In the genomic region with DNA sequence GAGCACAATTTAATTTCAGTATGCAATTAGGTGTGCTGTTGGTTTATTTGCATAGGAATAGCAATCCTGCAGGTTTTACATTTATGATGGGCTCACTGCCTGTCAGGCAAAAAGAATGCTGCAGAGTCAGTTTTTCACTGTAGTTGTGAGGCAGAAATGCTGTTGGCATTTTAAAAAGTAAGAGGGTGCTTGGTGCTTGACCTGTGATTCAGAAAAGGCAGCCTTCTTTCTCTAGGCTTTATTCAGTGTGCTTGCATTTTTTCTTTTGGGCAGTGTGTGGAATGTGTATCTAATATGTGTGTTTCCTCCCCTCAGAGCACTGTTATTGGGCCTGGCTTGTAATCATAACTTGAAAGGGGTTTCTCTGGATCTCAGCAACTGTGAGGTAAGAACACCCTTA, we compare ENCODE assay signal across 15 cellular contexts.
DNase-seq lines count a peak whose midpoint lies in the region; ATAC-seq and TF ChIP-seq lines count a peak whose summit lies in the region.
"Had no signal": no experiment of that assay in that cellular context is flagged by ENCODE, and none has a peak within 500 bp of the region (broad histone marks: within the 10 kb centered on the region; RNA-seq: fewer than 3 reads in every experiment).

No MANE protein-coding gene starts in this region.

- H3K9me3 Mint-ChIP-seq in activated CD4-positive, alpha-beta T cell treated with anti-CD3 and anti-CD28 coated beads, Interleukin-2, amount 10 ng/mL, durations not matched to agents 7 days and 5 days: no peaks in the 10 kb centered on the region
- H3K9me3 Mint-ChIP-seq in activated T-cell treated with anti-CD3 and anti-CD28 coated beads, Interleukin-2, amount 50 U/mL, for 72 hours: no peaks in the 10 kb centered on the region
- H3K9me3 Mint-ChIP-seq: activated naive CD4-positive, alpha-beta T cell treated with anti-CD3 and anti-CD28 coated beads, Interleukin-2, amount 50 U/mL, for 72 hours had no signal

- H3K36me3 Mint-ChIP-seq in activated CD4-positive, alpha-beta T cell treated with anti-CD3 and anti-CD28 coated beads, Interleukin-2, amount 10 ng/mL, durations not matched to agents 7 days and 5 days (ENCODE audit: low read depth): no peaks in the 10 kb centered on the region
- no peaks in the 10 kb centered on the region for H3K36me3 Mint-ChIP-seq in activated T-cell treated with anti-CD3 and anti-CD28 coated beads, Interleukin-2, amount 50 U/mL, for 72 hours (ENCODE audit: insufficient read depth in 2 of 2)
- H3K36me3 Mint-ChIP-seq: activated naive CD4-positive, alpha-beta T cell treated with anti-CD3 and anti-CD28 coated beads, Interleukin-2, amount 50 U/mL, for 72 hours had no signal

- in situ Hi-C loops in brain microvascular endothelial cell (cut with HindIII; ENCODE audit: low pct_ligation_motif_present, low sequenced_read_pairs): no loop called here

- H3K9me3 ChIP-seq in mesodermal cell (ENCODE audit: control insufficient read depth, low read length): no peaks in the 10 kb centered on the region
- H3K9me3 ChIP-seq: MG63, neutrophil had no signal

- POLR2A ChIA-PET in activated CD4-positive, alpha-beta T cell treated with anti-CD3 and anti-CD28 coated beads, Interleukin-2, amount 10 ng/mL, durations not matched to agents 7 days and 5 days (lab: Charles Lee): no interaction called here

- H3K27me3 ChIP-seq in brain microvascular endothelial cell (replicated peaks): no peaks in the 10 kb centered on the region
- H3K27me3 ChIP-seq: MG63, neutrophil had no signal

- H3K4me1 Mint-ChIP-seq in activated CD4-positive, alpha-beta T cell treated with anti-CD3 and anti-CD28 coated beads, Interleukin-2, amount 10 ng/mL, durations not matched to agents 7 days and 5 days: no peaks in the 10 kb centered on the region
- H3K4me1 Mint-ChIP-seq in activated T-cell treated with anti-CD3 and anti-CD28 coated beads, Interleukin-2, amount 50 U/mL, for 72 hours (ENCODE audit: low read depth): no peaks in the 10 kb centered on the region

- CTCF ChIA-PET in activated CD4-positive, alpha-beta T cell treated with anti-CD3 and anti-CD28 coated beads, Interleukin-2, amount 10 ng/mL, durations not matched to agents 7 days and 5 days (lab: Charles Lee): no interaction called here

- H3K4me3 Mint-ChIP-seq in activated CD4-positive, alpha-beta T cell treated with anti-CD3 and anti-CD28 coated beads, Interleukin-2, amount 10 ng/mL, durations not matched to agents 7 days and 5 days: no peak overlapping the region
- no peak overlapping the region for H3K4me3 Mint-ChIP-seq in activated T-cell treated with anti-CD3 and anti-CD28 coated beads, Interleukin-2, amount 50 U/mL, for 72 hours

- H3K27ac ChIP-seq in brain microvascular endothelial cell (no peak overlapping the region), mesodermal cell (ENCODE audit: low read depth, low read length, severe bottlenecking) (peak overlapping the region; percentile 30)
- H3K27ac ChIP-seq: neutrophil had no signal

- peaks cover 11% of the 10 kb centered on the region for H3K4me1 ChIP-seq in mesodermal cell (ENCODE audit: control insufficient read depth, insufficient read depth, low read length, poor library complexity, severe bottlenecking)

- DNase-seq in AG10803 (ENCODE audit: low read depth) (peak; percentile 25), LNCaP clone FGC (ENCODE audit: low read depth) (peak; percentile 44), brain microvascular endothelial cell (peak; percentile 12), iPS-NIHi7 (ENCODE audit: extremely low spot score) (no peak)
- no peak for DNase-seq in activated CD4-positive, alpha-beta T cell treated with anti-CD3 and anti-CD28 coated beads, Interleukin-2, amount 10 ng/mL, durations not matched to agents 7 days and 5 days
- DNase-seq in activated T-cell treated with anti-CD3 and anti-CD28 coated beads, Interleukin-2, amount 50 U/mL, for 72 hours: no peak
- DNase-seq: activated CD8-positive, alpha-beta memory T cell treated with anti-CD3 and anti-CD28 coated beads, Interleukin-2, amount 50 U/mL, for 4 hours; hypothalamus; MG63; NCI-H2107; small intestine had no signal

- TF ChIP-seq CTCF in AG10803 (conservative IDR thresholded peaks at IDR 0.05; ENCODE audit: low read length) (no peak), LNCaP clone FGC (IDR thresholded peaks at IDR 0.05; ENCODE audit: control insufficient read depth, extremely low read depth, insufficient read depth) (no peak), brain microvascular endothelial cell (IDR thresholded peaks at IDR 0.05; ENCODE audit: low read depth, low read length, missing control alignments) (no peak)

- no peak overlapping the region for H3K27ac Mint-ChIP-seq in activated CD4-positive, alpha-beta T cell treated with anti-CD3 and anti-CD28 coated beads, Interleukin-2, amount 10 ng/mL, durations not matched to agents 7 days and 5 days
- no peak overlapping the region for H3K27ac Mint-ChIP-seq in activated T-cell treated with anti-CD3 and anti-CD28 coated beads, Interleukin-2, amount 50 U/mL, for 72 hours
- H3K27ac Mint-ChIP-seq: activated naive CD4-positive, alpha-beta T cell treated with anti-CD3 and anti-CD28 coated beads, Interleukin-2, amount 50 U/mL, for 72 hours had no signal

- H3K36me3 ChIP-seq in brain microvascular endothelial cell (replicated peaks) (no peaks in the 10 kb centered on the region), mesodermal cell (ENCODE audit: control insufficient read depth, insufficient read depth, low read length) (no peaks in the 10 kb centered on the region)
- H3K36me3 ChIP-seq: MG63, neutrophil had no signal

- no peak overlapping the region for H3K4me3 ChIP-seq in AG10803 (ENCODE audit: low read length)
- no peak overlapping the region for H3K4me3 ChIP-seq in LNCaP clone FGC (ENCODE audit: low read depth, low read length)
- no peak overlapping the region for H3K4me3 ChIP-seq in brain microvascular endothelial cell (ENCODE audit: low read depth, low read length)
- no peak overlapping the region for H3K4me3 ChIP-seq in mesodermal cell (ENCODE audit: extremely low read depth, insufficient read depth, low read length, poor library complexity, severe bottlenecking)
- H3K4me3 ChIP-seq: MG63 had no signal

- no peak for ATAC-seq in HG02759 (IDR thresholded peaks at IDR 0.05; ENCODE audit: unreplicated experiment)
- no peak for ATAC-seq in activated T-cell treated with anti-CD3 and anti-CD28 coated beads, Interleukin-2, amount 50 U/mL, for 72 hours (replicated peaks in 1 of 2)
- ATAC-seq: activated naive CD4-positive, alpha-beta T cell treated with anti-CD3 and anti-CD28 coated beads, Interleukin-2, amount 50 U/mL, for 72 hours had no signal

- no peaks in the 10 kb centered on the region for H3K27me3 Mint-ChIP-seq in activated CD4-positive, alpha-beta T cell treated with anti-CD3 and anti-CD28 coated beads, Interleukin-2, amount 10 ng/mL, durations not matched to agents 7 days and 5 days
- H3K27me3 Mint-ChIP-seq in activated T-cell treated with anti-CD3 and anti-CD28 coated beads, Interleukin-2, amount 50 U/mL, for 72 hours (ENCODE audit: low read depth): no peaks in the 10 kb centered on the region

Comparison
In these comparisons a context has a peak if more than half of its experiments do, and no peak if none do; other contexts are left out.
1. DNase-seq: peak in AG10803 (single experiment), LNCaP clone FGC (single experiment) and brain microvascular endothelial cell (single experiment); none in iPS-NIHi7 (single experiment), activated CD4-positive, alpha-beta T cell treated with anti-CD3 and anti-CD28 coated beads, Interleukin-2, amount 10 ng/mL, durations not matched to agents 7 days and 5 days (single experiment) and activated T-cell treated with anti-CD3 and anti-CD28 coated beads, Interleukin-2, amount 50 U/mL, for 72 hours (0 of 2).